ENCODE assay signal across 8 cellular contexts in the genomic region with DNA sequence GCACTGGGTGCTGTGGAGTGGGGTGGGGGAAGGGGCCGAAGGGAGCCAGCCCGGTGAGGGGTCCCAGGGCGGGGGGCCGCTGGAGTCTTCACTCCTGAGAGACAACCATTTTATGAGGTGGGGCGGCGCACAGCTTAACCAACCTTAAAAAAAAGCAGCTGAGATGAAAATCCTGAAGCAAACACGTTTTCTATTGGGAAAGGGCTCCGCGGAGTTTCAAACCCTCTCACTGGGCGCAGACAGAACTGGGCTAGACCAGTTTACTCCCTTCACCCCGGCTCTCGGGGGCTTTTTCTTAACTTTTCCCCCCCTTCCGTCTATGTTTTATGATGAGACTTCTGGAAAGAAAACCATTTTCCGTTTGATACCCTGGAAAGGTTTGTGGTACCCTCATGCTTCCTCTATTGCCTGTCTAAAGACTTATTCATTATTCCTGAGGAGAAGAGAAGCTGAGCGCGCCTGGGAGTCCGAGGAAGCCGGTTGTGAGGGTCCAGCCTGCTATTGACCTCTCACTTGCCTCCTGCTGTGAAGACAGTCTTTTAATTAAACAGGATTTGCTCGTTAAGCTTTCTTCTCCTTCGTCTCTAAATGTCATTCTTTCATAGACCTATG. TPM values are rescaled to one million over a fixed set of nuclear protein-coding genes. Genes with fewer than 3 reads are reported as not detected.
DNase-seq lines count a peak whose midpoint lies in the region; ATAC-seq and TF ChIP-seq lines count a peak whose summit lies in the region.

No MANE protein-coding gene starts in this region.

- peak in 1 of 2 donors; percentile 7 for ATAC-seq in stimulated activated naive B cell treated with anti-CD40 and anti-IgM and Interleukin-4, amounts not matched to agents 10 μg/mL and 1 μg/mL and 100 μg/mL, for 72 hours (replicated peaks)

- TF ChIP-seq RAD21 in Ishikawa (IDR thresholded peaks at IDR 0.05; ENCODE audit: low read depth) = no peak

- H3K4me3 ChIP-seq in CD4-positive, alpha-beta memory T cell (ENCODE audit: low read length in 2 of 2) = peak overlapping the region; percentile 84 to 93
- peak overlapping the region; percentile 93 for H3K4me3 ChIP-seq in iPS-15b (ENCODE audit: low read depth, low read length)

- peak overlapping the region; percentile 88 for H3K27ac ChIP-seq in CD4-positive, alpha-beta memory T cell (ENCODE audit: low read depth, low read length)

- no peak for TF ChIP-seq CTCF in GM10266 (IDR thresholded peaks at IDR 0.05; ENCODE audit: control insufficient read depth, insufficient read depth, low read depth, missing control alignments)

- no peak overlapping the region for H3K27ac Mint-ChIP-seq in CD4-positive, alpha-beta memory T cell
- peak overlapping the region; percentile 97 for H3K27ac Mint-ChIP-seq in stimulated activated naive B cell treated with anti-CD40 and anti-IgM and Interleukin-4, amounts not matched to agents 10 μg/mL and 1 μg/mL and 100 μg/mL, for 72 hours

- no peaks in the 10 kb centered on the region for H3K27me3 Mint-ChIP-seq in CD4-positive, alpha-beta memory T cell
- no peaks in the 10 kb centered on the region for H3K27me3 Mint-ChIP-seq in stimulated activated naive B cell treated with anti-CD40 and anti-IgM and Interleukin-4, amounts not matched to agents 10 μg/mL and 1 μg/mL and 100 μg/mL, for 72 hours

- no peak overlapping the region for H3K4me3 Mint-ChIP-seq in CD4-positive, alpha-beta memory T cell
- no peak overlapping the region for H3K4me3 Mint-ChIP-seq in stimulated activated naive B cell treated with anti-CD40 and anti-IgM and Interleukin-4, amounts not matched to agents 10 μg/mL and 1 μg/mL and 100 μg/mL, for 72 hours

- peaks cover 0 to 9% of the 10 kb centered on the region in 2 donors for H3K36me3 Mint-ChIP-seq in CD4-positive, alpha-beta memory T cell
- H3K36me3 Mint-ChIP-seq in stimulated activated naive B cell treated with anti-CD40 and anti-IgM and Interleukin-4, amounts not matched to agents 10 μg/mL and 1 μg/mL and 100 μg/mL, for 72 hours = peaks cover 4 to 10% of the 10 kb centered on the region in 2 donors

- no peaks in the 10 kb centered on the region for H3K27me3 ChIP-seq in CD4-positive, alpha-beta memory T cell (ENCODE audit: insufficient read depth, low read length)
- H3K27me3 ChIP-seq in iPS-15b (ENCODE audit: control insufficient read depth, insufficient read depth, low read length) = no peaks in the 10 kb centered on the region

- H3K9ac ChIP-seq in iPS-15b (ENCODE audit: low read depth, low read length) = no peak overlapping the region

- CTCF ChIA-PET in CD4-positive, alpha-beta memory T cell (lab: Charles Lee; ENCODE audit: partially characterized antibody) = interaction anchor here (0.5 to 7.5 kb wide), 49 partner anchors 10 to 406 kb away, joined by 3 to 387 read pairs (median 5); a partner anchor contains a TSS

- peaks cover 46% of the 10 kb centered on the region for H3K4me1 ChIP-seq in CD4-positive, alpha-beta memory T cell (ENCODE audit: insufficient read depth, low read length)
- peaks cover 8% of the 10 kb centered on the region for H3K4me1 ChIP-seq in iPS-15b (ENCODE audit: control insufficient read depth, insufficient read depth, low read length)

- peaks cover 0 to 2% (median 0%) of the 10 kb centered on the region in 8 donors for H3K9me3 Mint-ChIP-seq in CD4-positive, alpha-beta memory T cell
- peaks cover 0 to under 1% of the 10 kb centered on the region in 2 donors for H3K9me3 Mint-ChIP-seq in stimulated activated naive B cell treated with anti-CD40 and anti-IgM and Interleukin-4, amounts not matched to agents 10 μg/mL and 1 μg/mL and 100 μg/mL, for 72 hours

- H3K9me3 ChIP-seq in CD4-positive, alpha-beta memory T cell (ENCODE audit: control insufficient read depth in 1 of 2, low read length in 2 of 2) = no peaks in the 10 kb centered on the region
- H3K9me3 ChIP-seq in iPS-15b (ENCODE audit: control insufficient read depth, insufficient read depth, low read length) = no peaks in the 10 kb centered on the region

- TF ChIP-seq EP300 in Ishikawa (IDR thresholded peaks at IDR 0.05; ENCODE audit: borderline replicate concordance) = no peak

- H3K36me3 ChIP-seq in CD4-positive, alpha-beta memory T cell (ENCODE audit: insufficient read depth, low read length) = no peaks in the 10 kb centered on the region
- H3K36me3 ChIP-seq in iPS-15b (ENCODE audit: control insufficient read depth, insufficient read depth, low read length) = no peaks in the 10 kb centered on the region

- intact Hi-C loops in CD4-positive, alpha-beta memory T cell (cut with micrococcal nuclease) = loop anchor here (1.0 to 2.0 kb wide), 9 partner anchors 63 to 540 kb away; a partner anchor contains a TSS
- intact Hi-C loops in posterior vena cava (cut with DNase I) = loop anchor here (5.0 kb wide), 1 partner anchor 123 kb away; no protein-coding TSS in a partner anchor

- peaks cover 17 to 37% (median 31%) of the 10 kb centered on the region in 4 donors for H3K4me1 Mint-ChIP-seq in CD4-positive, alpha-beta memory T cell
- H3K4me1 Mint-ChIP-seq in stimulated activated naive B cell treated with anti-CD40 and anti-IgM and Interleukin-4, amounts not matched to agents 10 μg/mL and 1 μg/mL and 100 μg/mL, for 72 hours = peaks cover 17 to 38% of the 10 kb centered on the region in 2 donors

- no peak for DNase-seq in CD4-positive, alpha-beta memory T cell
- DNase-seq in amniotic stem cell (lab: John Stamatoyannopoulos, UW) (peak; percentile 51), posterior vena cava (ENCODE audit: low spot score) (no peak), GM10266 (ENCODE audit: extremely low spot score) (no peak), NCI-H1436 treated with DMSO at 0.1 percent for 48 hours (lab: John Stamatoyannopoulos, UW) (no peak)
- no peak for DNase-seq in stimulated activated naive B cell treated with anti-CD40 and anti-IgM and Interleukin-4, amounts not matched to agents 10 μg/mL and 1 μg/mL and 100 μg/mL, for 72 hours

- POLR2A ChIA-PET in CD4-positive, alpha-beta memory T cell (lab: Charles Lee; ENCODE audit: partially characterized antibody) = interaction anchor here (0.6 to 4.0 kb wide), 25 partner anchors 9 to 1035 kb away, joined by 3 to 68 read pairs (median 5); a partner anchor contains a TSS

TF ChIP-seq in Ishikawa, 13 proteins besides CTCF, POLR2A, EP300 and RAD21:
- TF ChIP-seq CEBPB (IDR thresholded peaks at IDR 0.05) (no peak), ZBTB7A (IDR thresholded peaks at IDR 0.05; ENCODE audit: low read depth) (peak; percentile 80; the same call in 1 of the 2 replicates)

RNA-seq across cellular contexts. Expression of a gene that starts 0.5 kb away (rescaled TPM):
- total RNA-seq in CD4-positive, alpha-beta memory T cell = 10 to 100 TPM; 68.9 to 70.4 TPM
- 10 to 100 TPM; 13.5 to 39.6 TPM for polyA plus RNA-seq in CD4-positive, alpha-beta memory T cell
- total RNA-seq in posterior vena cava = 10 to 100 TPM; 26.0 to 33.3 TPM

RNA-seq across cellular contexts. Expression of a gene that starts 10.9 kb away (rescaled TPM):
- 1 to 10 TPM; 2.7 to 4.7 TPM for total RNA-seq in CD4-positive, alpha-beta memory T cell
- polyA plus RNA-seq in CD4-positive, alpha-beta memory T cell = under 1 TPM; 0.39 to 0.71 TPM
- total RNA-seq in posterior vena cava = 1 to 10 TPM in 1 of 2 donors, under 1 TPM in 1; 0.14 to 1.2 TPM
